In genomic region chr3:155946178-155946577, GRCh38 we compare ENCODE assay signal across 15 cellular contexts.
DNase-seq lines count a peak whose midpoint lies in the region; ATAC-seq, FAIRE-seq and TF ChIP-seq lines count a peak whose summit lies in the region.
"Had no signal": no experiment of that assay in that cellular context is flagged by ENCODE, and none has a peak within 500 bp of the region (broad histone marks: within the 10 kb centered on the region; RNA-seq: fewer than 3 reads in every experiment).

No MANE protein-coding gene starts in this region.

- no peak for FAIRE-seq in D721Med (lab: Jason Lieb, UNC)
- FAIRE-seq: frontal cortex had no signal

- ATAC-seq in SK-N-SH treated with all-trans-retinoic acid at 6 μM for 48 hours (peak; percentile 89), sciatic nerve (peak; percentile 84), HG02798 (IDR thresholded peaks at IDR 0.05; ENCODE audit: poor library complexity, unreplicated experiment) (no peak), HG03565 (IDR thresholded peaks at IDR 0.05; ENCODE audit: unreplicated experiment) (no peak)
- ATAC-seq: activated T-cell treated with anti-CD3 and anti-CD28 coated beads, Interleukin-2, amount 50 U/mL, for 4 hours had no signal

- TF ChIP-seq CTCF in fibroblast of mammary gland (conservative IDR thresholded peaks at IDR 0.05; ENCODE audit: control insufficient read depth, insufficient read depth, low read depth, low read length) (no peak), D721Med (IDR thresholded peaks at IDR 0.05; ENCODE audit: insufficient read depth, missing control alignments) (no peak), GM10266 (IDR thresholded peaks at IDR 0.05; ENCODE audit: control insufficient read depth, insufficient read depth, low read depth, missing control alignments) (no peak)

- DNase-seq in GM04503 (ENCODE audit: low read depth) (peak; percentile 69), fibroblast of mammary gland (ENCODE audit: low read depth) (peak; percentile 90), sciatic nerve (ENCODE audit: low spot score) (no peak), D721Med (ENCODE audit: insufficient read length, low spot score) (no peak), GM10266 (ENCODE audit: extremely low spot score) (no peak)
- DNase-seq: activated B cell treated with CpG ODN at 0.5 μM for 24 hours; activated T-cell treated with anti-CD3 and anti-CD28 coated beads, Interleukin-2, amount 50 U/mL, for 4 hours; MM.1S; NCI-H446; SIG-M5 had no signal

- intact Hi-C loops in sciatic nerve (cut with DNase I): no loop called here

- H3K4me3 ChIP-seq in fibroblast of mammary gland (ENCODE audit: control insufficient read depth, low read depth, low read length): no peak overlapping the region
- H3K4me3 ChIP-seq: cardiac muscle cell had no signal

TF ChIP-seq in SK-N-SH treated with all-trans-retinoic acid at 6 μM for 48 hours, 23 proteins besides CTCF, POLR2A, EP300 and RAD21:
- no peak for TF ChIP-seq ESRRG (CRISPR knock-in tag; IDR thresholded peaks at IDR 0.05)
- no peak for TF ChIP-seq TCF4 (CRISPR knock-in tag; IDR thresholded peaks at IDR 0.05; ENCODE audit: borderline replicate concordance)
- TF ChIP-seq, protein P1, sequence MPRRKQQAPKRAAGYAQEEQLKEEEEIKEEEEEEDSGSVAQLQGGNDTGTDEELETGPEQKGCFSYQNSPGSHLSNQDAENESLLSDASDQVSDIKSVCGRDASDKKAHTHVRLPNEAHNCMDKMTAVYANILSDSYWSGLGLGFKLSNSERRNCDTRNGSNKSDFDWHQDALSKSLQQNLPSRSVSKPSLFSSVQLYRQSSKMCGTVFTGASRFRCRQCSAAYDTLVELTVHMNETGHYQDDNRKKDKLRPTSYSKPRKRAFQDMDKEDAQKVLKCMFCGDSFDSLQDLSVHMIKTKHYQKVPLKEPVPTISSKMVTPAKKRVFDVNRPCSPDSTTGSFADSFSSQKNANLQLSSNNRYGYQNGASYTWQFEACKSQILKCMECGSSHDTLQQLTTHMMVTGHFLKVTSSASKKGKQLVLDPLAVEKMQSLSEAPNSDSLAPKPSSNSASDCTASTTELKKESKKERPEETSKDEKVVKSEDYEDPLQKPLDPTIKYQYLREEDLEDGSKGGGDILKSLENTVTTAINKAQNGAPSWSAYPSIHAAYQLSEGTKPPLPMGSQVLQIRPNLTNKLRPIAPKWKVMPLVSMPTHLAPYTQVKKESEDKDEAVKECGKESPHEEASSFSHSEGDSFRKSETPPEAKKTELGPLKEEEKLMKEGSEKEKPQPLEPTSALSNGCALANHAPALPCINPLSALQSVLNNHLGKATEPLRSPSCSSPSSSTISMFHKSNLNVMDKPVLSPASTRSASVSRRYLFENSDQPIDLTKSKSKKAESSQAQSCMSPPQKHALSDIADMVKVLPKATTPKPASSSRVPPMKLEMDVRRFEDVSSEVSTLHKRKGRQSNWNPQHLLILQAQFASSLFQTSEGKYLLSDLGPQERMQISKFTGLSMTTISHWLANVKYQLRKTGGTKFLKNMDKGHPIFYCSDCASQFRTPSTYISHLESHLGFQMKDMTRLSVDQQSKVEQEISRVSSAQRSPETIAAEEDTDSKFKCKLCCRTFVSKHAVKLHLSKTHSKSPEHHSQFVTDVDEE (CRISPR knock-in tag; IDR thresholded peaks at IDR 0.05): no peak
- no peak for TF ChIP-seq RARB (CRISPR knock-in tag; IDR thresholded peaks at IDR 0.05)
- no peak for TF ChIP-seq ARNTL (CRISPR knock-in tag; IDR thresholded peaks at IDR 0.05; ENCODE audit: borderline replicate concordance, low read depth)
- TF ChIP-seq, protein P2, sequence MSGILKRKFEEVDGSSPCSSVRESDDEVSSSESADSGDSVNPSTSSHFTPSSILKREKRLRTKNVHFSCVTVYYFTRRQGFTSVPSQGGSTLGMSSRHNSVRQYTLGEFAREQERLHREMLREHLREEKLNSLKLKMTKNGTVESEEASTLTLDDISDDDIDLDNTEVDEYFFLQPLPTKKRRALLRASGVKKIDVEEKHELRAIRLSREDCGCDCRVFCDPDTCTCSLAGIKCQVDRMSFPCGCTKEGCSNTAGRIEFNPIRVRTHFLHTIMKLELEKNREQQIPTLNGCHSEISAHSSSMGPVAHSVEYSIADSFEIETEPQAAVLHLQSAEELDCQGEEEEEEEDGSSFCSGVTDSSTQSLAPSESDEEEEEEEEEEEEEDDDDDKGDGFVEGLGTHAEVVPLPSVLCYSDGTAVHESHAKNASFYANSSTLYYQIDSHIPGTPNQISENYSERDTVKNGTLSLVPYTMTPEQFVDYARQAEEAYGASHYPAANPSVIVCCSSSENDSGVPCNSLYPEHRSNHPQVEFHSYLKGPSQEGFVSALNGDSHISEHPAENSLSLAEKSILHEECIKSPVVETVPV (CRISPR knock-in tag; IDR thresholded peaks at IDR 0.05): no peak
- TF ChIP-seq ZNF565 (CRISPR knock-in tag; conservative IDR thresholded peaks at IDR 0.05; ENCODE audit: low read depth): no peak
- TF ChIP-seq OSR1 (CRISPR knock-in tag; IDR thresholded peaks at IDR 0.05): no peak
- TF ChIP-seq SNAI2 (CRISPR knock-in tag; IDR thresholded peaks at IDR 0.05): no peak
- TF ChIP-seq, protein P3, sequence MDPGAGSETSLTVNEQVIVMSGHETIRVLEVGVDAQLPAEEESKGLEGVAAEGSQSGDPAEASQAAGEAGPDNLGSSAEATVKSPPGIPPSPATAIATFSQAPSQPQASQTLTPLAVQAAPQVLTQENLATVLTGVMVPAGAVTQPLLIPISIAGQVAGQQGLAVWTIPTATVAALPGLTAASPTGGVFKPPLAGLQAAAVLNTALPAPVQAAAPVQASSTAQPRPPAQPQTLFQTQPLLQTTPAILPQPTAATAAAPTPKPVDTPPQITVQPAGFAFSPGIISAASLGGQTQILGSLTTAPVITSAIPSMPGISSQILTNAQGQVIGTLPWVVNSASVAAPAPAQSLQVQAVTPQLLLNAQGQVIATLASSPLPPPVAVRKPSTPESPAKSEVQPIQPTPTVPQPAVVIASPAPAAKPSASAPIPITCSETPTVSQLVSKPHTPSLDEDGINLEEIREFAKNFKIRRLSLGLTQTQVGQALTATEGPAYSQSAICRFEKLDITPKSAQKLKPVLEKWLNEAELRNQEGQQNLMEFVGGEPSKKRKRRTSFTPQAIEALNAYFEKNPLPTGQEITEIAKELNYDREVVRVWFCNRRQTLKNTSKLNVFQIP (CRISPR knock-in tag; IDR thresholded peaks at IDR 0.05; ENCODE audit: borderline replicate concordance, low read depth): no peak
- no peak for TF ChIP-seq CSDC2 (CRISPR knock-in tag; IDR thresholded peaks at IDR 0.05)

Comparison
In these comparisons a context has a peak if more than half of its experiments do, and no peak if none do; other contexts are left out.
1. DNase-seq: peak in GM04503 (single experiment) and fibroblast of mammary gland (single experiment); none in sciatic nerve (single experiment), D721Med (single experiment) and GM10266 (single experiment).
2. ATAC-seq: peak in SK-N-SH treated with all-trans-retinoic acid at 6 μM for 48 hours (single experiment) and sciatic nerve (single experiment); none in HG02798 (single experiment) and HG03565 (single experiment).